Comparison of ENCODE assay signal across 24 cellular contexts in genomic region chr5:150658121-150658520, GRCh38. TPM values are rescaled to one million over a fixed set of nuclear protein-coding genes. Genes with fewer than 3 reads are reported as not detected.
A peak's percentile ranks its signal among the peaks of the same experiment; 100 is the strongest.
DNase-seq lines count a peak whose midpoint lies in the region; ATAC-seq and TF ChIP-seq lines count a peak whose summit lies in the region.
"Had no signal": no experiment of that assay in that cellular context is flagged by ENCODE, and none has a peak within 500 bp of the region (broad histone marks: within the 10 kb centered on the region; RNA-seq: fewer than 3 reads in every experiment).

No MANE protein-coding gene starts in this region.

- 94 to 100% methylated on average over 1 to 4 of the region's 4 CpGs for WGBS in endodermal cell (ENCODE audit: insufficient coverage in 1 of 2, insufficient read length in 1 of 2), 2 experiments

- CTCF ChIA-PET in naive thymus-derived CD4-positive, alpha-beta T cell (lab: Charles Lee), result no interaction called here

- no peaks in the 10 kb centered on the region for H3K9me3 ChIP-seq in endodermal cell (ENCODE audit: control insufficient read depth, low read length)
- no peaks in the 10 kb centered on the region for H3K9me3 ChIP-seq in naive thymus-derived CD4-positive, alpha-beta T cell (ENCODE audit: control insufficient read depth in 2 of 3, low read length in 3 of 3)
- no peaks in the 10 kb centered on the region for H3K9me3 ChIP-seq in tibial artery
- H3K9me3 ChIP-seq: SJSA1 had no signal

- peaks cover 15% of the 10 kb centered on the region for H3K4me1 ChIP-seq in endodermal cell (ENCODE audit: control insufficient read depth, insufficient read depth, low read length)
- H3K4me1 ChIP-seq in naive thymus-derived CD4-positive, alpha-beta T cell (ENCODE audit: control insufficient read depth in 2 of 2, insufficient read depth in 2 of 2, low read length in 2 of 2), result peaks cover 0 to 4% of the 10 kb centered on the region in 2 donors
- H3K4me1 ChIP-seq in tibial artery, result peaks cover 0 to 56% (median 32%) of the 10 kb centered on the region in 4 donors

- H3K9me3 Mint-ChIP-seq in T-helper 2 cell treated with Interferon-gamma antibody and Interleukin-4, amounts not matched to agents 5 μg/mL and 100 μg/mL, for 36 hours, result no peaks in the 10 kb centered on the region
- H3K9me3 Mint-ChIP-seq in endodermal cell, result no peaks in the 10 kb centered on the region
- H3K9me3 Mint-ChIP-seq in naive thymus-derived CD4-positive, alpha-beta T cell, result peaks cover 0 to 2% (median 0%) of the 10 kb centered on the region in 11 donors
- H3K9me3 Mint-ChIP-seq: activated CD4-positive, alpha-beta T cell treated with anti-CD3 and anti-CD28 coated beads, Interleukin-2, amount 10 ng/mL, durations not matched to agents 24 days and 14 days; CD8-positive, alpha-beta memory T cell; HFFc6 had no signal

- ATAC-seq in naive thymus-derived CD4-positive, alpha-beta T cell, result no peak
- ATAC-seq in HG03108 (IDR thresholded peaks at IDR 0.05; ENCODE audit: unreplicated experiment) (no peak), HG02840 (IDR thresholded peaks at IDR 0.05; ENCODE audit: low FRiP score, unreplicated experiment) (no peak), GM21367 (IDR thresholded peaks at IDR 0.05; ENCODE audit: unreplicated experiment) (no peak)

- POLR2A ChIA-PET in naive thymus-derived CD4-positive, alpha-beta T cell (lab: Charles Lee), result interaction anchor here (1.0 to 1.3 kb wide), 2 partner anchors 42 to 209 kb away, joined by 4 to 5 read pairs; partner anchors contain the start of genes RBM22 and RPS14

- peaks cover 6% of the 10 kb centered on the region for H3K4me1 Mint-ChIP-seq in T-helper 2 cell treated with Interferon-gamma antibody and Interleukin-4, amounts not matched to agents 5 μg/mL and 100 μg/mL, for 36 hours (ENCODE audit: low read depth)
- peaks cover 37% of the 10 kb centered on the region for H3K4me1 Mint-ChIP-seq in endodermal cell
- H3K4me1 Mint-ChIP-seq in naive thymus-derived CD4-positive, alpha-beta T cell, result peaks cover 0 to 12% (median 5%) of the 10 kb centered on the region in 7 donors

- peaks cover 12% of the 10 kb centered on the region for H3K27me3 Mint-ChIP-seq in T-helper 2 cell treated with Interferon-gamma antibody and Interleukin-4, amounts not matched to agents 5 μg/mL and 100 μg/mL, for 36 hours (ENCODE audit: low read depth)
- H3K27me3 Mint-ChIP-seq in endodermal cell (ENCODE audit: insufficient read depth), result peaks cover 3% of the 10 kb centered on the region
- H3K27me3 Mint-ChIP-seq in naive thymus-derived CD4-positive, alpha-beta T cell, result peaks cover 0 to 19% (median 4%) of the 10 kb centered on the region in 5 donors

- no peaks in the 10 kb centered on the region for H3K36me3 Mint-ChIP-seq in T-helper 2 cell treated with Interferon-gamma antibody and Interleukin-4, amounts not matched to agents 5 μg/mL and 100 μg/mL, for 36 hours (ENCODE audit: low read depth)
- H3K36me3 Mint-ChIP-seq in endodermal cell (ENCODE audit: low read depth), result no peaks in the 10 kb centered on the region
- H3K36me3 Mint-ChIP-seq in naive thymus-derived CD4-positive, alpha-beta T cell, result no peaks in the 10 kb centered on the region
- H3K36me3 Mint-ChIP-seq: CD8-positive, alpha-beta memory T cell had no signal

- no peak overlapping the region for H3K27ac Mint-ChIP-seq in T-helper 2 cell treated with Interferon-gamma antibody and Interleukin-4, amounts not matched to agents 5 μg/mL and 100 μg/mL, for 36 hours
- H3K27ac Mint-ChIP-seq in endodermal cell, result no peak overlapping the region
- peak overlapping the region in 5 of 9 donors; percentile 17 to 93 (median 64) for H3K27ac Mint-ChIP-seq in naive thymus-derived CD4-positive, alpha-beta T cell
- H3K27ac Mint-ChIP-seq: HFFc6 had no signal

- no peak for TF ChIP-seq CTCF in endodermal cell (conservative IDR thresholded peaks at IDR 0.05)
- TF ChIP-seq CTCF in tibial artery (IDR thresholded peaks at IDR 0.05), result no peak

- no peak overlapping the region for H3K9ac ChIP-seq in endodermal cell (ENCODE audit: extremely low read depth, low read length, poor library complexity, severe bottlenecking)

- intact Hi-C loops in naive thymus-derived CD4-positive, alpha-beta T cell (cut with micrococcal nuclease), result loop anchor here in 1 of 2 donors (5.0 kb wide), 1 partner anchor 124 kb away; no protein-coding TSS in a partner anchor
- intact Hi-C loops in tibial artery (cut with DNase I; ENCODE audit: low total_unique reads), result loop anchor here (10.0 kb wide), 1 partner anchor 203 kb away; no protein-coding TSS in a partner anchor

- peak overlapping the region; percentile 66 for H3K4me3 Mint-ChIP-seq in T-helper 2 cell treated with Interferon-gamma antibody and Interleukin-4, amounts not matched to agents 5 μg/mL and 100 μg/mL, for 36 hours
- no peak overlapping the region for H3K4me3 Mint-ChIP-seq in endodermal cell
- H3K4me3 Mint-ChIP-seq in naive thymus-derived CD4-positive, alpha-beta T cell, result peak overlapping the region in 6 of 10 donors; percentile 75 to 86 (median 80)

- H3K4me3 ChIP-seq in endodermal cell (ENCODE audit: low read length) (no peak overlapping the region), tibial artery (no peak overlapping the region)
- no peak overlapping the region for H3K4me3 ChIP-seq in naive thymus-derived CD4-positive, alpha-beta T cell (ENCODE audit: low read length)
- H3K4me3 ChIP-seq: SJSA1 had no signal

- DNase-seq in T-helper 2 cell treated with Interferon-gamma antibody and Interleukin-4, amounts not matched to agents 5 μg/mL and 100 μg/mL, for 36 hours (ENCODE audit: low spot score), result no peak
- DNase-seq in T-helper 2 cell (no peak), endodermal cell (peak; percentile 31), tibial artery (peak in 1 of 2 donors; percentile 61)
- no peak for DNase-seq in naive thymus-derived CD4-positive, alpha-beta T cell
- DNase-seq: activated CD4-positive, alpha-beta T cell treated with anti-CD3 and anti-CD28 coated beads, Interleukin-2, amount 10 ng/mL, durations not matched to agents 24 days and 14 days; activated naive CD4-positive, alpha-beta T cell treated with anti-CD3 and anti-CD28 coated beads, Interleukin-2, amount 50 U/mL, for 16 hours; activated T-cell treated with anti-CD3 and anti-CD28 coated beads for 4 hours; caudate nucleus; CD8-positive, alpha-beta memory T cell; effector memory CD4-positive, alpha-beta T cell; HFFc6; MV-4-11; NCI-H2081; NCI-H524 treated with DMSO at 0.1 percent for 48 hours; stimulated activated CD4-positive, alpha-beta T cell treated with anti-CD3 and anti-CD28 coated beads, Interleukin-4, amount 100 ng/mL, for 24 hours; T-helper 9 cell had no signal

- H3K36me3 ChIP-seq in endodermal cell (ENCODE audit: control insufficient read depth, insufficient read depth, low read length), result no peaks in the 10 kb centered on the region
- no peaks in the 10 kb centered on the region for H3K36me3 ChIP-seq in naive thymus-derived CD4-positive, alpha-beta T cell (ENCODE audit: control insufficient read depth in 2 of 3, insufficient read depth in 3 of 3, low read length in 3 of 3)
- H3K36me3 ChIP-seq in tibial artery, result no peaks in the 10 kb centered on the region

- H3K27ac ChIP-seq in endodermal cell (ENCODE audit: low read depth, low read length), result no peak overlapping the region
- H3K27ac ChIP-seq in naive thymus-derived CD4-positive, alpha-beta T cell (ENCODE audit: low read depth, low read length), result no peak overlapping the region
- H3K27ac ChIP-seq in tibial artery, result peak overlapping the region; percentile 81
- H3K27ac ChIP-seq: 22Rv1, SJSA1 had no signal

- H3K27me3 ChIP-seq in endodermal cell (ENCODE audit: control insufficient read depth, insufficient read depth, low read length, poor library complexity, severe bottlenecking) (no peaks in the 10 kb centered on the region), tibial artery (no peaks in the 10 kb centered on the region)
- H3K27me3 ChIP-seq in naive thymus-derived CD4-positive, alpha-beta T cell (ENCODE audit: control insufficient read depth in 2 of 2, insufficient read depth in 2 of 2, low read length in 2 of 2), result no peaks in the 10 kb centered on the region
- H3K27me3 ChIP-seq: SJSA1 had no signal

RNA-seq across cellular contexts. Expression of gene MYOZ3, which starts 2.9 kb away (rescaled TPM):
- total RNA-seq in endodermal cell, result 10 to 100 TPM; 12.4 to 15.8 TPM
- 4.8 TPM for polyA plus RNA-seq in endodermal cell (2013, experiment 1 of 2)
- polyA plus RNA-seq in endodermal cell (2013, experiment 2 of 2), result 3.3 TPM
- not detected for total RNA-seq in naive thymus-derived CD4-positive, alpha-beta T cell
- polyA plus RNA-seq in naive thymus-derived CD4-positive, alpha-beta T cell, result under 1 TPM in 1 of 2 donors, not detected in 1; 0.15 TPM
- total RNA-seq: CD8-positive, alpha-beta memory T cell; OCI-LY7 had no signal
- polyA plus RNA-seq: CD8-positive, alpha-beta memory T cell; neural cell had no signal

RNA-seq across cellular contexts. Expression of gene SYNPO, which starts 17.7 kb away (rescaled TPM):
- 1 to 10 TPM; 4.2 to 4.5 TPM for total RNA-seq in endodermal cell
- 3.8 TPM for polyA plus RNA-seq in endodermal cell (2013, experiment 1 of 2)
- 4.6 TPM for polyA plus RNA-seq in endodermal cell (2013, experiment 2 of 2)
- total RNA-seq in naive thymus-derived CD4-positive, alpha-beta T cell, result under 1 TPM in 4 of 5 experiments, not detected in 1; 0.07 to 0.59 (median 0.12) TPM
- polyA plus RNA-seq in naive thymus-derived CD4-positive, alpha-beta T cell, result not detected
- total RNA-seq: activated CD4-positive, alpha-beta T cell treated with anti-CD3 and anti-CD28 coated beads, Interleukin-2, amount 10 ng/mL, durations not matched to agents 24 days and 14 days had no signal
- polyA plus RNA-seq: CD8-positive, alpha-beta memory T cell; neural cell had no signal

RNA-seq across cellular contexts. Expression of gene RBM22, which starts 42.7 kb away (rescaled TPM):
- 10 to 100 TPM; 42.7 to 44.3 TPM for total RNA-seq in endodermal cell
- 66.3 TPM for polyA plus RNA-seq in endodermal cell (2013, experiment 1 of 2)
- 58.8 TPM for polyA plus RNA-seq in endodermal cell (2013, experiment 2 of 2)
- total RNA-seq in naive thymus-derived CD4-positive, alpha-beta T cell, result 100 to 1,000 TPM in 1 of 5 experiments, 10 to 100 TPM in 4; 74.2 to 103 (median 93.1) TPM
- 10 to 100 TPM; 60.5 to 63.0 TPM for polyA plus RNA-seq in naive thymus-derived CD4-positive, alpha-beta T cell

Comparison
In these comparisons a context has a peak if more than half of its experiments do, and no peak if none do; other contexts are left out.
1. H3K27ac Mint-ChIP-seq: peak in naive thymus-derived CD4-positive, alpha-beta T cell (5 of 9); none in T-helper 2 cell treated with Interferon-gamma antibody and Interleukin-4, amounts not matched to agents 5 μg/mL and 100 μg/mL, for 36 hours (single experiment) and endodermal cell (single experiment).
2. H3K27ac ChIP-seq: peak in tibial artery (2 of 2); none in endodermal cell (single experiment) and naive thymus-derived CD4-positive, alpha-beta T cell (single experiment).
3. RNA of gene MYOZ3, which starts 2.9 kb away (total RNA-seq): 12.4 to 15.8 TPM in endodermal cell; not detected in naive thymus-derived CD4-positive, alpha-beta T cell; every median in the first group is over 10 times any median in the second.